25 cellular contexts compared by ENCODE assay signal in genomic region chrX:137425273-137425902, GRCh38.
A peak's percentile ranks its signal among the peaks of the same experiment; 100 is the strongest.
DNase-seq lines count a peak whose midpoint lies in the region; ATAC-seq and TF ChIP-seq lines count a peak whose summit lies in the region.
"Had no signal": no experiment of that assay in that cellular context is flagged by ENCODE, and none has a peak within 500 bp of the region (broad histone marks: within the 10 kb centered on the region; RNA-seq: fewer than 3 reads in every experiment).

No MANE protein-coding gene starts in this region.

- TF ChIP-seq EP300 in upper lobe of left lung (IDR thresholded peaks at IDR 0.05): no peak

- H3K36me3 ChIP-seq in NT2/D1 (ENCODE audit: insufficient read depth, insufficient read length, low read length) (no peaks in the 10 kb centered on the region), upper lobe of left lung (no peaks in the 10 kb centered on the region)
- H3K36me3 ChIP-seq: gastroesophageal sphincter, left ventricle myocardium inferior, thoracic aorta had no signal

- H3K9me3 ChIP-seq in NT2/D1 (ENCODE audit: insufficient read depth, low read length): no peaks in the 10 kb centered on the region
- H3K9me3 ChIP-seq in iPS-18c (ENCODE audit: control insufficient read depth, insufficient read depth, low read length): peaks cover 5% of the 10 kb centered on the region
- no peaks in the 10 kb centered on the region for H3K9me3 ChIP-seq in upper lobe of left lung
- H3K9me3 ChIP-seq: body of pancreas, gastroesophageal sphincter, left ventricle myocardium inferior, thoracic aorta had no signal

- H3K4me1 ChIP-seq in NT2/D1 (ENCODE audit: insufficient read depth, insufficient read length) (no peaks in the 10 kb centered on the region), upper lobe of left lung (peaks cover 0 to 26% (median 5%) of the 10 kb centered on the region in 4 donors)

- WGBS in upper lobe of left lung, 2 donors: 12 to 16% methylated on average over 15 to 25 of the region's 25 CpGs

- H3K27ac ChIP-seq in upper lobe of left lung: no peak overlapping the region
- H3K27ac ChIP-seq: body of pancreas, gastroesophageal sphincter, left ventricle myocardium inferior, SK-N-MC, thoracic aorta had no signal

- no peak overlapping the region for H3K9ac ChIP-seq in NT2/D1 (ENCODE audit: insufficient read length, low read depth)

- TF ChIP-seq POLR2A in upper lobe of left lung (IDR thresholded peaks at IDR 0.05): no peak

- no peak for TF ChIP-seq CTCF in upper lobe of left lung (IDR thresholded peaks at IDR 0.05)

- no peak for ATAC-seq in upper lobe of left lung (ENCODE audit: low FRiP score in 2 of 2)
- ATAC-seq: activated T-cell treated with anti-CD3 and anti-CD28 coated beads, Interleukin-2, amount 50 U/mL, for 4 hours; body of pancreas; gastroesophageal sphincter; HepG2; stimulated activated naive CD8-positive, alpha-beta T cell treated with anti-CD3 and anti-CD28 coated beads, Interleukin-15, Interleukin-2, amounts not matched to agents 100 U/mL and 50 U/mL, for 24 hours had no signal

- peak; percentile 3 for DNase-seq in activated CD4-positive, alpha-beta T cell treated with anti-CD3 and anti-CD28 coated beads for 48 hours
- DNase-seq in activated CD4-positive, alpha-beta T cell treated with anti-CD3 and anti-CD28 coated beads for 1 hour: no peak
- no peak for DNase-seq in NT2/D1 (ENCODE audit: low read depth, low spot score)
- DNase-seq in upper lobe of left lung: no peak
- no peak for DNase-seq in NCI-H1694 (lab: John Stamatoyannopoulos, UW)
- DNase-seq in activated effector memory CD4-positive, alpha-beta T cell treated with Interleukin-2 at 50 U/mL for 16 hours: no peak
- DNase-seq: activated CD4-positive, alpha-beta T cell treated with anti-CD3 and anti-CD28 coated beads for 4 hours; activated naive CD4-positive, alpha-beta T cell treated with Interleukin-2 at 50 U/mL for 16 hours; activated T-cell treated with anti-CD3 and anti-CD28 coated beads, Interleukin-2, amount 50 U/mL, for 4 hours; body of pancreas; cerebellar nuclear complex; DMS79; hippocampal formation; islet precursor cell; Kasumi-1; left ventricle myocardium inferior; NCI-H187; OCI-M1; stimulated activated naive CD8-positive, alpha-beta T cell treated with anti-CD3 and anti-CD28 coated beads, Interleukin-15, Interleukin-2, amounts not matched to agents 100 U/mL and 50 U/mL, for 24 hours; T-helper 2 cell had no signal

- H3K4me3 ChIP-seq in NT2/D1 (ENCODE audit: insufficient read length, low read depth) (peak overlapping the region; percentile 24), iPS-18c (ENCODE audit: insufficient read depth, low read depth, low read length) (peak overlapping the region; percentile 40), upper lobe of left lung (no peak overlapping the region)
- H3K4me3 ChIP-seq: body of pancreas, gastroesophageal sphincter, left ventricle myocardium inferior, SK-N-MC, thoracic aorta had no signal

- H3K27me3 ChIP-seq in NT2/D1 (ENCODE audit: insufficient read depth, insufficient read length): peaks cover 11% of the 10 kb centered on the region
- H3K27me3 ChIP-seq in upper lobe of left lung: peaks cover 0 to 50% (median 5%) of the 10 kb centered on the region in 4 donors

Comparison
In these comparisons a context has a peak if more than half of its experiments do, and no peak if none do; other contexts are left out.
1. H3K4me3 ChIP-seq: peak in NT2/D1 (single experiment) and iPS-18c (single experiment); none in upper lobe of left lung (0 of 4).